In genomic region chr2:42101641-42102605, GRCh38 we compare ENCODE assay signal across 8 cellular contexts. TPM values are rescaled to one million over a fixed set of nuclear protein-coding genes. Genes with fewer than 3 reads are reported as not detected.
DNase-seq lines count a peak whose midpoint lies in the region; TF ChIP-seq lines count a peak whose summit lies in the region.

No MANE protein-coding gene starts in this region.

- in situ Hi-C loops in KBM-7 (cut with MboI; ENCODE audit: low pct_unique_long_range_greater_than_20kb, low sequenced_read_pairs), result no loop called here

- H3K4me1 Mint-ChIP-seq in H9, result peaks cover 24 to 25% of the 10 kb centered on the region in 2 experiments

- TF ChIP-seq CTCF in H9 (conservative IDR thresholded peaks at IDR 0.05) (no peak), cardiac muscle cell (IDR thresholded peaks at IDR 0.05; ENCODE audit: low read depth, low read length) (no peak), uterus (IDR thresholded peaks at IDR 0.05) (no peak)

- TF ChIP-seq POLR2A in uterus (IDR thresholded peaks at IDR 0.05), result no peak

- H3K9ac ChIP-seq in H9 (ENCODE audit: extremely low read depth, insufficient read length, low read length), result peak overlapping the region; percentile 17
- H3K9ac ChIP-seq in rectal smooth muscle tissue (ENCODE audit: low read length), result peak overlapping the region; percentile 59

- H4K91ac ChIP-seq in H9 (ENCODE audit: insufficient read length, low read depth, low read length), result no peak overlapping the region

- peak overlapping the region; percentile 70; the same call in 1 of the 2 replicates for H3K14ac ChIP-seq in H9 (ENCODE audit: insufficient read depth, low read length)

- H3K56ac ChIP-seq in H9 (ENCODE audit: insufficient read length, low read depth, low read length), result no peak overlapping the region

- peak overlapping the region; percentile 66 to 90 (median 82); a peak in 6 of 7 replicates for H3K27ac Mint-ChIP-seq in H9

- no peaks in the 10 kb centered on the region for H3K79me2 ChIP-seq in H9 (ENCODE audit: insufficient read depth, low read length)

- H3T11ph ChIP-seq in H9 (ENCODE audit: low read length), result no peak overlapping the region

- no peaks in the 10 kb centered on the region for H4K20me1 ChIP-seq in H9 (ENCODE audit: control insufficient read depth, insufficient read depth, insufficient read length)

- H3K4me1 ChIP-seq in H9 (ENCODE audit: insufficient read depth, low read length), result peaks cover 6% of the 10 kb centered on the region; the same call in 1 of the 2 replicates
- H3K4me1 ChIP-seq in cardiac muscle cell (ENCODE audit: low read depth), result peaks cover 14% of the 10 kb centered on the region
- H3K4me1 ChIP-seq in rectal smooth muscle tissue (ENCODE audit: control insufficient read depth, insufficient read depth, low read length), result peaks cover 7% of the 10 kb centered on the region
- no peaks in the 10 kb centered on the region for H3K4me1 ChIP-seq in uterus

- H2BK15ac ChIP-seq in H9 (ENCODE audit: low read depth, low read length), result no peak overlapping the region

- H3K79me1 ChIP-seq in H9 (ENCODE audit: insufficient read depth, low read depth, low read length, poor library complexity, severe bottlenecking), result no peaks in the 10 kb centered on the region

- H3K18ac ChIP-seq in H9 (ENCODE audit: insufficient read length, low read depth, low read length), result peak overlapping the region; percentile 81

- peaks cover 3 to 7% (median 6%) of the 10 kb centered on the region in 3 experiments; a peak in 5 of 7 replicates for H3K36me3 Mint-ChIP-seq in H9 (ENCODE audit: insufficient read depth in 1 of 3, low read depth in 3 of 3)

- H2BK5ac ChIP-seq in H9 (ENCODE audit: insufficient read length, low read length), result no peak overlapping the region

- peak overlapping the region; percentile 60 to 63; a peak in 4 of 5 replicates for H3K4me3 Mint-ChIP-seq in H9

- WGBS in H9 (ENCODE audit: extremely low coverage, insufficient read length, low lambda C conversion rate), result no CpG with 5 or more reads among the region's 55 CpGs

- no peak overlapping the region; the same call in 1 of the 2 replicates for H3K4ac ChIP-seq in H9 (ENCODE audit: low read depth, low read length)

- H2BK12ac ChIP-seq in H9 (ENCODE audit: insufficient read length, low read depth, low read length), result no peak overlapping the region

- H3K27me3 Mint-ChIP-seq in H9 (ENCODE audit: low read depth), result peaks cover 21% of the 10 kb centered on the region

- no peak overlapping the region for H2BK120ac ChIP-seq in H9 (ENCODE audit: low read depth, low read length, poor library complexity, severe bottlenecking)

- H2BK20ac ChIP-seq in H9 (ENCODE audit: low read depth, low read length, poor library complexity, severe bottlenecking), result no peak overlapping the region

- peak overlapping the region; percentile 29 for H4K8ac ChIP-seq in H9 (replicated peaks; ENCODE audit: insufficient read length, low read depth, low read length)

- intact Hi-C loops in uterus (cut with DNase I; ENCODE audit: low total_unique reads), result no loop called here

- H4K5ac ChIP-seq in H9 (ENCODE audit: insufficient read length, low read depth, low read length), result peak overlapping the region; percentile 55

- H2AK5ac ChIP-seq in H9 (ENCODE audit: insufficient read length, low read length), result no peak overlapping the region

- H3K4me3 ChIP-seq in cardiac muscle cell (no peak overlapping the region), rectal smooth muscle tissue (ENCODE audit: low read length) (peak overlapping the region; percentile 62), uterus (peak overlapping the region; percentile 25 to 46)

- H3K27me3 ChIP-seq in H9 (ENCODE audit: insufficient read depth, low read length), result no peaks in the 10 kb centered on the region; the same call in 1 of the 2 replicates
- no peaks in the 10 kb centered on the region for H3K27me3 ChIP-seq in cardiac muscle cell
- H3K27me3 ChIP-seq in rectal smooth muscle tissue (ENCODE audit: control insufficient read depth, insufficient read depth, low read length), result no peaks in the 10 kb centered on the region
- H3K27me3 ChIP-seq in uterus, result no peaks in the 10 kb centered on the region

- DNase-seq in GM03348 (ENCODE audit: low spot score), result peak; percentile 81
- DNase-seq in H9, result no peak
- peak; percentile 23 for DNase-seq in NK-92 (lab: John Stamatoyannopoulos, UW; ENCODE audit: unreplicated experiment)
- peak; percentile 90 for DNase-seq in activated gamma-delta T cell treated with anti-CD3 and anti-CD28 coated beads, Interleukin-2, amount 50 U/mL, for 16 hours (ENCODE audit: low read depth)
- peak in 1 of 2 donors; percentile 87 for DNase-seq in cardiac muscle cell (ENCODE audit: low read depth in 1 of 2, low spot score in 1 of 2)
- peak; percentile 67 to 72 for DNase-seq in uterus
- DNase-seq in KBM-7, result no peak

- peak overlapping the region; percentile 56 for H3K4me2 ChIP-seq in H9 (ENCODE audit: insufficient read depth, insufficient read length, low read length)

- H3K23me2 ChIP-seq in H9 (ENCODE audit: insufficient read length, low read depth, low read length, poor library complexity, severe bottlenecking), result peaks cover 9% of the 10 kb centered on the region

- no peaks in the 10 kb centered on the region for H3K9me3 ChIP-seq in H9 (ENCODE audit: control insufficient read depth, low read depth, low read length)
- no peaks in the 10 kb centered on the region for H3K9me3 ChIP-seq in cardiac muscle cell (ENCODE audit: low read depth)
- H3K9me3 ChIP-seq in uterus, result no peaks in the 10 kb centered on the region

- H3K36me3 ChIP-seq in cardiac muscle cell, result no peaks in the 10 kb centered on the region
- H3K36me3 ChIP-seq in rectal smooth muscle tissue (ENCODE audit: control insufficient read depth, insufficient read depth, low read length), result no peaks in the 10 kb centered on the region
- H3K36me3 ChIP-seq in uterus, result no peaks in the 10 kb centered on the region

- peaks cover 9 to 12% of the 10 kb centered on the region in 2 experiments for H3K9me3 Mint-ChIP-seq in H9

- no peak overlapping the region for H2AFZ ChIP-seq in H9 (ENCODE audit: low read length)

- no peak overlapping the region for H3K23ac ChIP-seq in H9 (ENCODE audit: insufficient read length, low read depth, low read length)

- H3K27ac ChIP-seq in H9 (ENCODE audit: insufficient read length, low read depth, low read length) (peak overlapping the region; percentile 36), cardiac muscle cell (peak overlapping the region; percentile 83), rectal smooth muscle tissue (ENCODE audit: low read depth, low read length) (peak overlapping the region; percentile 81), uterus (peak overlapping the region; percentile 84 to 91)

RNA-seq across cellular contexts. Expression of gene PKDCC, which starts 54.1 kb away (rescaled TPM):
- 134 and 135 TPM in 2 replicates for total RNA-seq in H9 (2021)
- total RNA-seq in cardiac muscle cell, result 169 and 228 TPM in 2 replicates
- 157 and 185 TPM in 2 replicates for polyA plus RNA-seq in cardiac muscle cell
- total RNA-seq in uterus, result 100 to 1,000 TPM in 2 of 4 donors, 10 to 100 TPM in 2; 34.1 to 244 (median 109) TPM

Comparison
In these comparisons a context has a peak if more than half of its experiments do, and no peak if none do; other contexts are left out.
1. DNase-seq: peak in GM03348 (single experiment), NK-92 (single experiment), activated gamma-delta T cell treated with anti-CD3 and anti-CD28 coated beads, Interleukin-2, amount 50 U/mL, for 16 hours (single experiment) and uterus (2 of 2); none in H9 (single experiment) and KBM-7 (single experiment).
2. H3K27ac ChIP-seq: peak in every context shown above with its lines; median percentile 88 in uterus; 83 in cardiac muscle cell; 81 in rectal smooth muscle tissue; 36 in H9.